Comparison of ENCODE assay signal across 16 cellular contexts in genomic region chr2:1582891-1583341, GRCh38.
"Had no signal": no experiment of that assay in that cellular context is flagged by ENCODE, and none has a peak within 500 bp of the region (broad histone marks: within the 10 kb centered on the region; RNA-seq: fewer than 3 reads in every experiment).

No MANE protein-coding gene starts in this region.

- H3K4me1 Mint-ChIP-seq: activated naive CD8-positive, alpha-beta T cell treated with anti-CD3 and anti-CD28 coated beads, Interleukin-2, amount 50 U/mL, for 24 hours had no signal

- ATAC-seq: activated CD8-positive, alpha-beta T cell treated with anti-CD3 and anti-CD28 coated beads for 36 hours; activated naive CD8-positive, alpha-beta T cell treated with anti-CD3 and anti-CD28 coated beads, Interleukin-2, amount 50 U/mL, for 24 hours; gastroesophageal sphincter; heart right ventricle; natural killer cell treated with Interleukin-12 subunit alpha and Interleukin-12 subunit beta and Interleukin-15 and Interleukin-18, amount 100 ng/mL, for 72 hours had no signal

- H3K27ac Mint-ChIP-seq: activated CD8-positive, alpha-beta T cell treated with anti-CD3 and anti-CD28 coated beads for 36 hours; activated naive CD8-positive, alpha-beta T cell treated with anti-CD3 and anti-CD28 coated beads, Interleukin-2, amount 50 U/mL, for 24 hours; natural killer cell treated with Interleukin-12 subunit alpha and Interleukin-12 subunit beta and Interleukin-15 and Interleukin-18, amount 100 ng/mL, for 72 hours had no signal

- H3K4me1 ChIP-seq: gastroesophageal sphincter, tibial artery, vagina had no signal

- H3K36me3 ChIP-seq: gastroesophageal sphincter, heart right ventricle, tibial artery, vagina had no signal

- H3K4me3 Mint-ChIP-seq: activated CD8-positive, alpha-beta T cell treated with anti-CD3 and anti-CD28 coated beads for 36 hours; activated naive CD8-positive, alpha-beta T cell treated with anti-CD3 and anti-CD28 coated beads, Interleukin-2, amount 50 U/mL, for 24 hours; natural killer cell treated with Interleukin-12 subunit alpha and Interleukin-12 subunit beta and Interleukin-15 and Interleukin-18, amount 100 ng/mL, for 72 hours had no signal

- H3K9me3 ChIP-seq: gastroesophageal sphincter, heart right ventricle, tibial artery, vagina had no signal

- H3K9me3 Mint-ChIP-seq: activated CD8-positive, alpha-beta T cell treated with anti-CD3 and anti-CD28 coated beads for 36 hours; activated naive CD8-positive, alpha-beta T cell treated with anti-CD3 and anti-CD28 coated beads, Interleukin-2, amount 50 U/mL, for 24 hours; natural killer cell treated with Interleukin-12 subunit alpha and Interleukin-12 subunit beta and Interleukin-15 and Interleukin-18, amount 100 ng/mL, for 72 hours had no signal

- DNase-seq: activated CD4-positive, alpha-beta T cell treated with anti-CD3 and anti-CD28 coated beads for 48 hours; activated CD8-positive, alpha-beta memory T cell treated with anti-CD3 and anti-CD28 coated beads, Interleukin-2, amount 50 U/mL, for 4 hours; activated CD8-positive, alpha-beta T cell treated with anti-CD3 and anti-CD28 coated beads for 36 hours; activated naive CD8-positive, alpha-beta T cell treated with anti-CD3 and anti-CD28 coated beads, Interleukin-2, amount 50 U/mL, for 24 hours; activated T-cell treated with anti-CD3 and anti-CD28 coated beads, Interleukin-2, amount 50 U/mL, for 48 hours; erythroblast; heart right ventricle; mesenchymal stem cell; stimulated activated CD4-positive, alpha-beta T cell treated with anti-CD3 and anti-CD28 coated beads, Interleukin-15, amount 100 ng/mL, for 24 hours; stimulated activated CD4-positive, alpha-beta T cell treated with anti-CD3 and anti-CD28 coated beads, Interleukin-4, amount 100 ng/mL, for 1 hour; stimulated activated naive CD4-positive, alpha-beta T cell; T-helper 2 cell had no signal

- H3K27me3 ChIP-seq: vagina had no signal

- H3K27ac ChIP-seq: gastroesophageal sphincter, tibial artery, vagina had no signal

- H3K4me3 ChIP-seq: gastroesophageal sphincter, heart right ventricle, tibial artery, vagina had no signal

- H3K36me3 Mint-ChIP-seq: natural killer cell treated with Interleukin-12 subunit alpha and Interleukin-12 subunit beta and Interleukin-15 and Interleukin-18, amount 100 ng/mL, for 72 hours had no signal
